In the genomic region with DNA sequence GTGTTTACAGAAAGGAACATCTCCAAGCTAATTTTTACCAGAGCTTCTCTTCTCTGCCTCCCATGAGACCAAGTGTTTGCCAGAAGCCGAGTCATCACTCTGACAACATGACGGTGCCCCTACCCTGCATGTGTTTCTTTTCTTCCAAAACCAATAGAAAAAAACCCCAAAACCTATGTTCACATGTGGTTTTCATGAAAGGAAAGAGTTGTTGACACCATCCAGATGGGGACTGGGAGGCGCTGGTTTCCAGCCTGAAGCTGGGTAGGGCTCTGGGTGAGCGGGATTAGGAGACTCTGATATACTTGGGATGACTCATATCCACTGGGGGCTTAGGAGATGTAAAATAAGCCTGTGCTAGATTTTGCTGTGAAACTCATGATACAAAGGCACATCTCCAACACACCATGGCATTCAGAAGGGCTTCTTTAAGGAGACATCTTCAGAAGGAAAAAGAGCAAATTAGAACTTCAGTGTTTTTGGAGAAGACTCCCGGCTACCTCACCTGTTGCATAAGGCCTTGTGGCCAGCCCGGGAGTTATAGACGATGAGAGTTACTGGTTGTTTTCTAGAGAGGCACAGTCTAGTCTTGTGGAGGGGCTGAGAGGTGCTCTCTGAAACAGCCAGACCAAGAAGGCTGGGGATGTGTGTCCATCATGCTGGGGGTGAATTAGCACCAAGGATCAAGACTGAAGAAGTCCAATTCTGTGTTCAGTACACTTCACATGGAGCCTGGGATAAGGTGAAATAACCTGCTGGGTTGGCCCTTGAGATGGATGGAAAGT, we compare ENCODE assay signal across 8 cellular contexts.
DNase-seq lines count a peak whose midpoint lies in the region; ATAC-seq and TF ChIP-seq lines count a peak whose summit lies in the region.

No MANE protein-coding gene starts in this region.

- DNase-seq in activated naive CD8-positive, alpha-beta T cell treated with anti-CD3 and anti-CD28 coated beads, Interleukin-2, amount 50 U/mL, for 24 hours = no peak
- no peak for DNase-seq in activated naive CD8-positive, alpha-beta T cell treated with anti-CD3 and anti-CD28 coated beads for 36 hours
- DNase-seq in activated T-helper 1 cell treated with anti-CD3 and anti-CD28 coated beads, Interleukin-12 subunit alpha, Interleukin-12 subunit beta, Interleukin-2, Interleukin-4 antibody, amounts not matched to agents 30 ng/mL and 10 ng/mL and 1 ng/mL, durations not matched to agents 14 hours and 24 hours and 36 hours (ENCODE audit: low spot score) = peak; percentile 9
- no peak for DNase-seq in stimulated activated naive CD8-positive, alpha-beta T cell treated with anti-CD3 and anti-CD28 coated beads, Interleukin-15, Interleukin-2, amounts not matched to agents 100 U/mL and 50 U/mL, for 24 hours
- no peak for DNase-seq in stimulated activated CD8-positive, alpha-beta memory T cell treated with anti-CD3 and anti-CD28 coated beads, Interleukin-4, amount 100 ng/mL, for 48 hours
- DNase-seq in superior temporal gyrus (ENCODE audit: extremely low spot score) = no peak
- DNase-seq in endothelial cell (ENCODE audit: low spot score) = no peak

- TF ChIP-seq CTCF in endothelial cell (IDR thresholded peaks at IDR 0.05; ENCODE audit: unreplicated experiment) = no peak

- intact Hi-C loops in activated T-helper 1 cell treated with anti-CD3 and anti-CD28 coated beads, Interleukin-12 subunit alpha, Interleukin-12 subunit beta, Interleukin-2, Interleukin-4 antibody, amounts not matched to agents 30 ng/mL and 10 ng/mL and 1 ng/mL, durations not matched to agents 14 hours and 24 hours and 36 hours (cut with micrococcal nuclease) = loop anchor here (1.0 to 5.0 kb wide), 4 partner anchors 129 to 463 kb away; partner anchors contain the start of genes AP3B1, ARSB and SCAMP1

- H3K27ac Mint-ChIP-seq in activated naive CD8-positive, alpha-beta T cell treated with anti-CD3 and anti-CD28 coated beads, Interleukin-2, amount 50 U/mL, for 24 hours = no peak overlapping the region
- no peak overlapping the region for H3K27ac Mint-ChIP-seq in activated naive CD8-positive, alpha-beta T cell treated with anti-CD3 and anti-CD28 coated beads for 36 hours
- peak overlapping the region; percentile 76 for H3K27ac Mint-ChIP-seq in activated T-helper 1 cell treated with anti-CD3 and anti-CD28 coated beads, Interleukin-12 subunit alpha, Interleukin-12 subunit beta, Interleukin-2, Interleukin-4 antibody, amounts not matched to agents 30 ng/mL and 10 ng/mL and 1 ng/mL, durations not matched to agents 14 hours and 24 hours and 36 hours
- H3K27ac Mint-ChIP-seq in endothelial cell (ENCODE audit: unreplicated experiment) = no peak overlapping the region

- no peak overlapping the region for H3K4me3 Mint-ChIP-seq in activated naive CD8-positive, alpha-beta T cell treated with anti-CD3 and anti-CD28 coated beads, Interleukin-2, amount 50 U/mL, for 24 hours
- no peak overlapping the region for H3K4me3 Mint-ChIP-seq in activated naive CD8-positive, alpha-beta T cell treated with anti-CD3 and anti-CD28 coated beads for 36 hours
- H3K4me3 Mint-ChIP-seq in activated T-helper 1 cell treated with anti-CD3 and anti-CD28 coated beads, Interleukin-12 subunit alpha, Interleukin-12 subunit beta, Interleukin-2, Interleukin-4 antibody, amounts not matched to agents 30 ng/mL and 10 ng/mL and 1 ng/mL, durations not matched to agents 14 hours and 24 hours and 36 hours = peak overlapping the region; percentile 55
- H3K4me3 Mint-ChIP-seq in endothelial cell (ENCODE audit: unreplicated experiment) = no peak overlapping the region

- peaks cover 30% of the 10 kb centered on the region for H3K4me1 Mint-ChIP-seq in activated naive CD8-positive, alpha-beta T cell treated with anti-CD3 and anti-CD28 coated beads, Interleukin-2, amount 50 U/mL, for 24 hours
- H3K4me1 Mint-ChIP-seq in activated naive CD8-positive, alpha-beta T cell treated with anti-CD3 and anti-CD28 coated beads for 36 hours = peaks cover 13% of the 10 kb centered on the region
- peaks cover 31% of the 10 kb centered on the region for H3K4me1 Mint-ChIP-seq in activated T-helper 1 cell treated with anti-CD3 and anti-CD28 coated beads, Interleukin-12 subunit alpha, Interleukin-12 subunit beta, Interleukin-2, Interleukin-4 antibody, amounts not matched to agents 30 ng/mL and 10 ng/mL and 1 ng/mL, durations not matched to agents 14 hours and 24 hours and 36 hours (ENCODE audit: low read depth)
- H3K4me1 Mint-ChIP-seq in endothelial cell (ENCODE audit: unreplicated experiment) = peaks cover 6% of the 10 kb centered on the region

- H3K27me3 Mint-ChIP-seq in activated naive CD8-positive, alpha-beta T cell treated with anti-CD3 and anti-CD28 coated beads, Interleukin-2, amount 50 U/mL, for 24 hours = no peaks in the 10 kb centered on the region
- peaks cover 5% of the 10 kb centered on the region for H3K27me3 Mint-ChIP-seq in activated naive CD8-positive, alpha-beta T cell treated with anti-CD3 and anti-CD28 coated beads for 36 hours
- no peaks in the 10 kb centered on the region for H3K27me3 Mint-ChIP-seq in activated T-helper 1 cell treated with anti-CD3 and anti-CD28 coated beads, Interleukin-12 subunit alpha, Interleukin-12 subunit beta, Interleukin-2, Interleukin-4 antibody, amounts not matched to agents 30 ng/mL and 10 ng/mL and 1 ng/mL, durations not matched to agents 14 hours and 24 hours and 36 hours (ENCODE audit: insufficient read depth)
- H3K27me3 Mint-ChIP-seq in endothelial cell (ENCODE audit: unreplicated experiment) = peaks cover 4% of the 10 kb centered on the region

- peak; percentile 75 for ATAC-seq in activated naive CD8-positive, alpha-beta T cell treated with anti-CD3 and anti-CD28 coated beads, Interleukin-2, amount 50 U/mL, for 24 hours
- peak; percentile 48 for ATAC-seq in HG02938 (IDR thresholded peaks at IDR 0.05; ENCODE audit: unreplicated experiment)
- peak; percentile 44 for ATAC-seq in stimulated activated naive CD8-positive, alpha-beta T cell treated with anti-CD3 and anti-CD28 coated beads, Interleukin-15, Interleukin-2, amounts not matched to agents 100 U/mL and 50 U/mL, for 24 hours

- no peaks in the 10 kb centered on the region for H3K9me3 Mint-ChIP-seq in activated naive CD8-positive, alpha-beta T cell treated with anti-CD3 and anti-CD28 coated beads, Interleukin-2, amount 50 U/mL, for 24 hours
- H3K9me3 Mint-ChIP-seq in activated naive CD8-positive, alpha-beta T cell treated with anti-CD3 and anti-CD28 coated beads for 36 hours = no peaks in the 10 kb centered on the region
- no peaks in the 10 kb centered on the region for H3K9me3 Mint-ChIP-seq in activated T-helper 1 cell treated with anti-CD3 and anti-CD28 coated beads, Interleukin-12 subunit alpha, Interleukin-12 subunit beta, Interleukin-2, Interleukin-4 antibody, amounts not matched to agents 30 ng/mL and 10 ng/mL and 1 ng/mL, durations not matched to agents 14 hours and 24 hours and 36 hours
- H3K9me3 Mint-ChIP-seq in endothelial cell (ENCODE audit: unreplicated experiment) = no peaks in the 10 kb centered on the region

- no peaks in the 10 kb centered on the region for H3K36me3 Mint-ChIP-seq in activated naive CD8-positive, alpha-beta T cell treated with anti-CD3 and anti-CD28 coated beads, Interleukin-2, amount 50 U/mL, for 24 hours (ENCODE audit: low read depth)
- no peaks in the 10 kb centered on the region for H3K36me3 Mint-ChIP-seq in activated naive CD8-positive, alpha-beta T cell treated with anti-CD3 and anti-CD28 coated beads for 36 hours
- H3K36me3 Mint-ChIP-seq in activated T-helper 1 cell treated with anti-CD3 and anti-CD28 coated beads, Interleukin-12 subunit alpha, Interleukin-12 subunit beta, Interleukin-2, Interleukin-4 antibody, amounts not matched to agents 30 ng/mL and 10 ng/mL and 1 ng/mL, durations not matched to agents 14 hours and 24 hours and 36 hours (ENCODE audit: low read depth) = no peaks in the 10 kb centered on the region
- no peaks in the 10 kb centered on the region for H3K36me3 Mint-ChIP-seq in endothelial cell (ENCODE audit: low read depth, unreplicated experiment)
